In the genomic region with DNA sequence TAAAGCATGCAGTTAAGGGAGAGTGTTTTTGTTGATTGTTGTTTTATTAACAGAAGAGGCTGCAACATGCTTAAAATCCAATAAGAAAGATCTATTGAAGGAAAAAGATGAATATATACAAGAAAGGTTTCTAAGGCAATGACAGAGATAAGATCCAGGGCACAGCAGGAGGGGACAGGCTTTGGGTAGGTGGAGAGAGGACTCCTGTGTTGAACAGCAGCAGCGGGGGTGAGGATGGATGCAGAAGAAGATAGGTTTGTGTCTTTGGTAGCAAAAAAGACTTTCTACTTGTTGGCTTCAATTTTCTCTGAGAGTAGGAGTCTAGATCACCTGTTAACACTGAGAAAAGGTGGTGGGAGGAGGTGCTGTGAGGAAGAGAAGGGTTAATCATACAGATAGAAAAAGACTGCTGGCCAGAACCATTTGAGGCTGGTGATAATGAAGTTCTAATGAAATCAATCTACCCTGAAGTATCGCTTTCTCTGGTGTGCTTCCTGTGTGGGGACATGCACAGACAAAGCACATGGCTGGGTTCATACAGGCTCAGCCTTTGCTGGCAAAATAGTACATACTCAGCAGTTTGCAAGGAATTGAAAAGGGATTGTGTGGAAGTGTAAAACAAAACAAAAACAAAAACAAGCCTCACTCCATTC, we compare ENCODE assay signal across 9 cellular contexts. TPM values are rescaled to one million over a fixed set of nuclear protein-coding genes. Genes with fewer than 3 reads are reported as not detected.
A peak's percentile ranks its signal among the peaks of the same experiment; 100 is the strongest.
DNase-seq lines count a peak whose midpoint lies in the region; ATAC-seq, FAIRE-seq and TF ChIP-seq lines count a peak whose summit lies in the region.
"Had no signal": no experiment of that assay in that cellular context is flagged by ENCODE, and none has a peak within 500 bp of the region (broad histone marks: within the 10 kb centered on the region; RNA-seq: fewer than 3 reads in every experiment).

No MANE protein-coding gene starts in this region.

- H3K4me2 ChIP-seq in BLaER1 = peak overlapping the region; percentile 51

- H3K4me3 Mint-ChIP-seq in MCF 10A (ENCODE audit: unreplicated experiment) = peak overlapping the region; percentile 2

- H3K4me3 ChIP-seq in BLaER1 = no peak overlapping the region

- no peaks in the 10 kb centered on the region for H3K36me3 ChIP-seq in BLaER1

- no peak for TF ChIP-seq CTCF in MCF 10A (IDR thresholded peaks at IDR 0.05; ENCODE audit: unreplicated experiment)

- ATAC-seq in GM19395 (IDR thresholded peaks at IDR 0.05; ENCODE audit: unreplicated experiment) (peak; percentile 89), HG03064 (IDR thresholded peaks at IDR 0.05; ENCODE audit: low read depth, unreplicated experiment) (peak; percentile 85)

- no peaks in the 10 kb centered on the region for H3K27me3 Mint-ChIP-seq in MCF 10A (ENCODE audit: insufficient read depth, unreplicated experiment)

- H3K36me3 Mint-ChIP-seq in MCF 10A (ENCODE audit: insufficient read depth, unreplicated experiment) = peaks cover 8% of the 10 kb centered on the region

- H3K27ac ChIP-seq in BLaER1 = no peak overlapping the region
- H3K27ac ChIP-seq: C4-2B had no signal

- POLR2A ChIA-PET in MCF 10A (lab: Yijun Ruan, JAX) = interaction anchor here (0.6 to 34.6 kb wide), 7 partner anchors 10 to 289 kb away, joined by 3 to 1548 read pairs (median 14); partner anchors contain the start of gene DST

- TSS peak; percentile 83 for BruUV-seq in MCF 10A (replicated peaks; lab: Mats Ljungman, UMichigan)

- no peaks in the 10 kb centered on the region for H3K9me3 Mint-ChIP-seq in MCF 10A (ENCODE audit: unreplicated experiment)

- peak overlapping the region; percentile 95 for H3K27ac Mint-ChIP-seq in MCF 10A (ENCODE audit: low read depth, unreplicated experiment)

- H3K4me1 Mint-ChIP-seq in MCF 10A (ENCODE audit: insufficient read depth, unreplicated experiment) = peaks cover 61% of the 10 kb centered on the region

- peaks cover 42% of the 10 kb centered on the region for H3K4me1 ChIP-seq in BLaER1

- no peaks in the 10 kb centered on the region for H4K20me1 ChIP-seq in BLaER1

- intact Hi-C loops in MCF 10A (cut with micrococcal nuclease) = loop anchor here (2.0 kb wide), 1 partner anchor 17 kb away; the partner anchor contains the start of gene DST

- CTCF ChIA-PET in MCF 10A (lab: Yijun Ruan, JAX) = interaction anchor here (1.0 to 2.6 kb wide), 5 partner anchors 11 to 30 kb away, joined by 3 to 15 read pairs (median 5); partner anchors contain the start of gene DST

- no peaks in the 10 kb centered on the region for H3K9me3 ChIP-seq in BLaER1

- no peak for FAIRE-seq in HTR-8/SVneo (lab: Jason Lieb, UNC)

- DNase-seq in MCF 10A (ENCODE audit: unreplicated experiment) (peak; percentile 42), HTR-8/SVneo (ENCODE audit: insufficient read length, low spot score) (no peak), NCI-H526 (lab: John Stamatoyannopoulos, UW) (no peak), NCI-H1694 treated with DMSO at 0.1 percent for 48 hours (lab: John Stamatoyannopoulos, UW) (no peak)
- no peak for DNase-seq in stimulated activated CD4-positive, alpha-beta T cell treated with anti-CD3 and anti-CD28 coated beads, Interleukin-15, amount 100 ng/mL, for 24 hours

- no peaks in the 10 kb centered on the region for H3K27me3 ChIP-seq in BLaER1

- H3K9ac ChIP-seq in BLaER1 = no peak overlapping the region

RNA-seq across cellular contexts. Expression of gene DST, which starts 17.2 kb away (rescaled TPM):
- total RNA-seq in MCF 10A (2022) = 356 and 370 TPM in 2 replicates
